In the genomic region with DNA sequence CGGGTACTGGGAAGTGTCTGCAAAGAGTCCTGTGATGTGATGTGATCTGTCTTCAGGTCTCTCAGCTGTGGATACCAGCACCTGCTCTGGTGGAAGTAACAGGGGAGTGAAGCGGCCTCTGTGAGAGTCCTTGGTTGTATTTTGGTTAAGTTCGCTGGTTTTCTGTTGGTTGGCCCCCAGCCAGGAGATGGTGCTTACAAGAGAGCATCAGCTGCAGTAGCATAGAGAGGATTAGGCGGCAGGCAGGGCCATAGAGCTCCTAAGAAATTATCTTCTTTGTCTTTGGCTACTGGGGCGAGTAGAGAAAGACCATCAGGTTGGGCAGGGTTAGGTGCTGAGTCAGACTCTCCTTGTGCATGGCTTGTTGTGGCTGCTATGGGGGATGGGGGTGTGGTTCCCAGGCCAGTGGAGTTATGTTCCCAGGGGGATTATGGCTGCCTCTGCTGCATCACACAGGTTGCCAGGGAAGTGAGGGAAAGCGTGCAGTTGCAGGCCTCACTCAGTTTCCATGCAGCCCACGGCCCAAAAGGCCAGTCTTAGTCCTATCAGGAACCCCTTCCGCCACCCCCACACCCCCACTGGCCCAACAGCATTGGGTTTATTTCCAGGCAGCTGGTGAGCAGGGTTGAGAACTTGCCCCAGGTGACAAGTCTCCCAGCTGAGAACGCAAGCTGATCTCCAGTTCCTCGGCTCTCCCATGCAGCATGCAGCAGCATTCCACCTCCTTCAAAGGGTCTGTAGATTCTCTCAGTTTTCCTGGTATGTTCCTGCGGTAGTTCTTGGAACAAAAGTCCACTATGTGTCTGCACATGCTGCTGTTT, we compare ENCODE assay signal across 10 cellular contexts.
DNase-seq lines count a peak whose midpoint lies in the region; ATAC-seq and TF ChIP-seq lines count a peak whose summit lies in the region.
"Had no signal": no experiment of that assay in that cellular context is flagged by ENCODE, and none has a peak within 500 bp of the region (broad histone marks: within the 10 kb centered on the region; RNA-seq: fewer than 3 reads in every experiment).

No MANE protein-coding gene starts in this region.

- H3K4me1 Mint-ChIP-seq in endodermal cell = peaks cover 17% of the 10 kb centered on the region
- H3K4me1 Mint-ChIP-seq in progenitor cell of endocrine pancreas (ENCODE audit: low read depth) = peaks cover 18% of the 10 kb centered on the region

- TF ChIP-seq CTCF in PC-3 (conservative IDR thresholded peaks at IDR 0.05; ENCODE audit: low read depth, low read length) (no peak), endodermal cell (conservative IDR thresholded peaks at IDR 0.05) (no peak), progenitor cell of endocrine pancreas (IDR thresholded peaks at IDR 0.05; ENCODE audit: unreplicated experiment) (no peak)

- no peaks in the 10 kb centered on the region for H3F3A ChIP-seq in PC-3 (ENCODE audit: low read length, unreplicated experiment)

- no TSS peak for BruUV-seq in PC-3 (replicated peaks; lab: Mats Ljungman, UMichigan)

- H3K27me3 ChIP-seq in PC-3 (ENCODE audit: low read length) = no peaks in the 10 kb centered on the region
- no peaks in the 10 kb centered on the region for H3K27me3 ChIP-seq in endodermal cell (ENCODE audit: control insufficient read depth, insufficient read depth, low read length, poor library complexity, severe bottlenecking)

- no peaks in the 10 kb centered on the region for H3K9me2 ChIP-seq in PC-3 (replicated peaks; ENCODE audit: low read length)

- no peaks in the 10 kb centered on the region for H4K20me1 ChIP-seq in PC-3 (ENCODE audit: low read length)

- no peaks in the 10 kb centered on the region for H3K79me2 ChIP-seq in PC-3 (ENCODE audit: low read length)

- H3K9me3 ChIP-seq in PC-3 (ENCODE audit: low read length) (no peaks in the 10 kb centered on the region), endodermal cell (ENCODE audit: control insufficient read depth, low read length) (peaks cover 4% of the 10 kb centered on the region)

- ATAC-seq in PC-3 (no peak), HG03108 (IDR thresholded peaks at IDR 0.05; ENCODE audit: unreplicated experiment) (no peak), HG02759 (IDR thresholded peaks at IDR 0.05; ENCODE audit: unreplicated experiment) (no peak)

- CTCF ChIA-PET in PC-3 (lab: Charles Lee) = no interaction called here

- WGBS in endodermal cell (ENCODE audit: insufficient coverage in 1 of 2, insufficient read length in 1 of 2), 2 experiments = 91 to 100% methylated on average over 7 to 11 of the region's 11 CpGs

- no peaks in the 10 kb centered on the region for H3K9me3 Mint-ChIP-seq in endodermal cell
- H3K9me3 Mint-ChIP-seq in progenitor cell of endocrine pancreas (ENCODE audit: low read depth) = peaks cover 3% of the 10 kb centered on the region

- DNase-seq in NCI-H82 (lab: John Stamatoyannopoulos, UW) (peak; percentile 55), NCI-H82 treated with DMSO at 0.1 percent for 48 hours (lab: John Stamatoyannopoulos, UW; ENCODE audit: unreplicated experiment) (no peak), PC-3 (peak; percentile 15), endodermal cell (peak; percentile 81), progenitor cell of endocrine pancreas (ENCODE audit: low spot score, unreplicated experiment) (no peak), middle frontal gyrus (ENCODE audit: extremely low spot score, low spot score) (no peak)
- DNase-seq: NCI-H2081 treated with DMSO at 0.1 percent for 48 hours, occipital lobe had no signal

- no peak overlapping the region for H2AFZ ChIP-seq in PC-3 (ENCODE audit: low read length)

- H3K4me3 ChIP-seq in PC-3 (ENCODE audit: low read length) = no peak overlapping the region
- no peak overlapping the region for H3K4me3 ChIP-seq in endodermal cell (ENCODE audit: low read length)

- H3K36me3 Mint-ChIP-seq in endodermal cell (ENCODE audit: low read depth) = peaks cover 53% of the 10 kb centered on the region
- peaks cover 56% of the 10 kb centered on the region for H3K36me3 Mint-ChIP-seq in progenitor cell of endocrine pancreas (ENCODE audit: insufficient read depth)

- H3K4me1 ChIP-seq in PC-3 (ENCODE audit: insufficient read depth, low read length) = peaks cover 3% of the 10 kb centered on the region
- peaks cover 10% of the 10 kb centered on the region for H3K4me1 ChIP-seq in endodermal cell (ENCODE audit: control insufficient read depth, insufficient read depth, low read length)

- peaks cover 4% of the 10 kb centered on the region for H3K36me3 ChIP-seq in PC-3 (ENCODE audit: low read depth, low read length)
- H3K36me3 ChIP-seq in endodermal cell (ENCODE audit: control insufficient read depth, insufficient read depth, low read length) = peaks cover 51% of the 10 kb centered on the region

- H3K27ac ChIP-seq in PC-3 (ENCODE audit: low read length) (no peak overlapping the region), endodermal cell (ENCODE audit: low read depth, low read length) (peak overlapping the region; percentile 3)

- H3K9ac ChIP-seq in PC-3 (ENCODE audit: low read length) (no peak overlapping the region), endodermal cell (ENCODE audit: extremely low read depth, low read length, poor library complexity, severe bottlenecking) (no peak overlapping the region)

- POLR2A ChIA-PET in PC-3 (lab: Charles Lee; ENCODE audit: unreplicated experiment) = no interaction called here

- no peak overlapping the region for H3K4me3 Mint-ChIP-seq in endodermal cell
- H3K4me3 Mint-ChIP-seq in progenitor cell of endocrine pancreas (ENCODE audit: low read depth) = no peak overlapping the region

- H3K27me3 Mint-ChIP-seq in endodermal cell (ENCODE audit: insufficient read depth) (no peaks in the 10 kb centered on the region), progenitor cell of endocrine pancreas (no peaks in the 10 kb centered on the region)

- intact Hi-C loops in PC-3 (cut with micrococcal nuclease) = no loop called here

- H3K27ac Mint-ChIP-seq in endodermal cell (peak overlapping the region; percentile 91), progenitor cell of endocrine pancreas (peak overlapping the region; percentile 82)

- H3K4me2 ChIP-seq in PC-3 (ENCODE audit: low read length) = no peak overlapping the region

Comparison
In these comparisons a context has a peak if more than half of its experiments do, and no peak if none do; other contexts are left out.
1. DNase-seq: peak in NCI-H82 (single experiment), PC-3 (single experiment) and endodermal cell (single experiment); none in NCI-H82 treated with DMSO at 0.1 percent for 48 hours (single experiment), progenitor cell of endocrine pancreas (single experiment) and middle frontal gyrus (single experiment).